1 cellular context compared by ENCODE assay signal in genomic region chr12:106973545-106973944, GRCh38.
TF ChIP-seq lines count a peak whose summit lies in the region.

No MANE protein-coding gene starts in this region.

TF ChIP-seq in HepG2, 621 proteins besides CTCF, POLR2A, EP300 and RAD21:
- peak; percentile 14; the same call in 1 of the 2 replicates for TF ChIP-seq POLR2AphosphoS5 (IDR thresholded peaks at IDR 0.05; ENCODE audit: low read depth, low read length)
- no peak for TF ChIP-seq TFDP1 (CRISPR knock-in tag; IDR thresholded peaks at IDR 0.05; ENCODE audit: borderline replicate concordance)
- no peak for TF ChIP-seq ZNF34 (CRISPR knock-in tag; IDR thresholded peaks at IDR 0.05; ENCODE audit: borderline replicate concordance)
